ENCODE assay signal across 16 cellular contexts in genomic region chr18:8960740-8961657, GRCh38.
DNase-seq lines count a peak whose midpoint lies in the region; ATAC-seq, FAIRE-seq and TF ChIP-seq lines count a peak whose summit lies in the region.
"Had no signal": no experiment of that assay in that cellular context is flagged by ENCODE, and none has a peak within 500 bp of the region (broad histone marks: within the 10 kb centered on the region; RNA-seq: fewer than 3 reads in every experiment).

No MANE protein-coding gene starts in this region.

- no peak overlapping the region for H3K4me3 Mint-ChIP-seq in MCF 10A (ENCODE audit: unreplicated experiment)

- H3K4me1 Mint-ChIP-seq in MCF 10A (ENCODE audit: insufficient read depth, unreplicated experiment) = peaks cover 9% of the 10 kb centered on the region

- intact Hi-C loops in MCF 10A (cut with micrococcal nuclease) = loop anchor here (1.0 to 2.0 kb wide), 2 partner anchors 70 to 160 kb away; no protein-coding TSS in a partner anchor
- intact Hi-C loops in breast epithelium (cut with DNase I; ENCODE audit: low total_unique reads) = loop anchor here (5.0 to 10.0 kb wide), 2 partner anchors 136 to 1159 kb away; no protein-coding TSS in a partner anchor
- intact Hi-C loops in upper lobe of right lung (cut with DNase I) = no loop called here

- CTCF ChIA-PET in MCF 10A (lab: Yijun Ruan, JAX) = interaction anchor here (0.7 to 2.2 kb wide), 2 partner anchors 22 to 805 kb away, joined by 4 to 17 read pairs; no protein-coding TSS in a partner anchor

- H3K4me1 ChIP-seq in breast epithelium (no peaks in the 10 kb centered on the region), upper lobe of right lung (no peaks in the 10 kb centered on the region)
- H3K4me1 ChIP-seq: heart left ventricle had no signal

- in situ Hi-C loops in astrocyte of the spinal cord (cut with HindIII; ENCODE audit: low sequenced_read_pairs) = no loop called here

- TF ChIP-seq POLR2A in breast epithelium (IDR thresholded peaks at IDR 0.05) = no peak

- H3K4me3 ChIP-seq in breast epithelium = no peak overlapping the region
- H3K4me3 ChIP-seq in astrocyte of the spinal cord (ENCODE audit: low read depth, low read length) = no peak overlapping the region
- H3K4me3 ChIP-seq in upper lobe of right lung = no peak overlapping the region
- H3K4me3 ChIP-seq: heart left ventricle had no signal

- peak overlapping the region; percentile 71 for H3K27ac Mint-ChIP-seq in MCF 10A (ENCODE audit: low read depth, unreplicated experiment)

- H3K27ac ChIP-seq in breast epithelium = no peak overlapping the region
- no peak overlapping the region for H3K27ac ChIP-seq in upper lobe of right lung
- H3K27ac ChIP-seq: heart left ventricle had no signal

- no peaks in the 10 kb centered on the region for H3K9me3 Mint-ChIP-seq in MCF 10A (ENCODE audit: unreplicated experiment)

- H3K36me3 Mint-ChIP-seq in MCF 10A (ENCODE audit: insufficient read depth, unreplicated experiment) = no peaks in the 10 kb centered on the region

- ATAC-seq in upper lobe of right lung = peak; percentile 50
- ATAC-seq: heart left ventricle had no signal

- H3K9me3 ChIP-seq in breast epithelium = no peaks in the 10 kb centered on the region
- no peaks in the 10 kb centered on the region for H3K9me3 ChIP-seq in upper lobe of right lung
- H3K9me3 ChIP-seq: heart left ventricle had no signal

- TF ChIP-seq CTCF in MCF 10A (IDR thresholded peaks at IDR 0.05; ENCODE audit: unreplicated experiment) = no peak
- no peak for TF ChIP-seq CTCF in breast epithelium (IDR thresholded peaks at IDR 0.05)
- no peak for TF ChIP-seq CTCF in astrocyte of the spinal cord (IDR thresholded peaks at IDR 0.05; ENCODE audit: low read depth, low read length)
- no peak for TF ChIP-seq CTCF in upper lobe of right lung (IDR thresholded peaks at IDR 0.05)

- no peaks in the 10 kb centered on the region for H3K27me3 ChIP-seq in breast epithelium
- H3K27me3 ChIP-seq in upper lobe of right lung = no peaks in the 10 kb centered on the region

- H3K27me3 Mint-ChIP-seq in MCF 10A (ENCODE audit: insufficient read depth, unreplicated experiment) = no peaks in the 10 kb centered on the region

- POLR2A ChIA-PET in MCF 10A (lab: Yijun Ruan, JAX) = interaction anchor here (1.4 kb wide), 1 partner anchor 159 kb away, joined by 4 read pairs; no protein-coding TSS in a partner anchor

- no peaks in the 10 kb centered on the region for H3K36me3 ChIP-seq in breast epithelium
- no peaks in the 10 kb centered on the region for H3K36me3 ChIP-seq in upper lobe of right lung
- H3K36me3 ChIP-seq: heart left ventricle had no signal

- DNase-seq in MCF 10A (ENCODE audit: unreplicated experiment) (peak; percentile 67), breast epithelium (ENCODE audit: low spot score in 2 of 2) (no peak), astrocyte of the spinal cord (ENCODE audit: low read depth, low spot score) (peak; percentile 81), upper lobe of right lung (no peak), NCI-H1092 treated with DMSO at 0.1 percent for 48 hours (lab: John Stamatoyannopoulos, UW) (no peak), germinal center (ENCODE audit: low spot score) (no peak)
- no peak for DNase-seq in stimulated activated CD4-positive, alpha-beta T cell treated with anti-CD3 and anti-CD28 coated beads, Interleukin-4, amount 100 ng/mL, for 4 hours
- DNase-seq: activated CD4-positive, CD25-positive, alpha-beta regulatory T cell; activated effector memory CD4-positive, alpha-beta T cell treated with anti-CD3 and anti-CD28 coated beads, Interleukin-2, amount 50 U/mL, for 16 hours; DMS79 treated with DMSO at 0.1 percent for 48 hours; heart left ventricle; midbrain; NCI-H1092 had no signal

- no TSS peak for BruUV-seq in MCF 10A (replicated peaks; lab: Mats Ljungman, UMichigan)

- peak; percentile 89 for FAIRE-seq in islet of Langerhans (lab: Jason Lieb, UNC)
- FAIRE-seq: A204.1, GM18507 had no signal

Comparison
In these comparisons a context has a peak if more than half of its experiments do, and no peak if none do; other contexts are left out.
1. DNase-seq: peak in MCF 10A (single experiment) and astrocyte of the spinal cord (single experiment); none in breast epithelium (0 of 2), upper lobe of right lung (single experiment), stimulated activated CD4-positive, alpha-beta T cell treated with anti-CD3 and anti-CD28 coated beads, Interleukin-4, amount 100 ng/mL, for 4 hours (0 of 2), NCI-H1092 treated with DMSO at 0.1 percent for 48 hours (single experiment) and germinal center (single experiment).